1 cellular context compared by ENCODE assay signal in genomic region chr4:687048-687974, GRCh38.
TF ChIP-seq lines count a peak whose summit lies in the region.

No MANE protein-coding gene starts in this region.

TF ChIP-seq in HepG2, 621 proteins besides CTCF, POLR2A, EP300 and RAD21 (continued from another document and continues in another):
- TF ChIP-seq FOXA1 (IDR thresholded peaks at IDR 0.05), result no peak
- peak; percentile 63 for TF ChIP-seq FOXA1 (CRISPR knock-in tag; IDR thresholded peaks at IDR 0.05)
- TF ChIP-seq GABPB1 (CRISPR knock-in tag; IDR thresholded peaks at IDR 0.05), result peak; percentile 60
- TF ChIP-seq ZNF687 (CRISPR knock-in tag; IDR thresholded peaks at IDR 0.05), result peak; percentile 87
- 0 out of 2 replicates have a peak, but pooled peaks have one; percentile 30 for TF ChIP-seq MEIS1 (CRISPR knock-in tag; IDR thresholded peaks at IDR 0.05; ENCODE audit: borderline replicate concordance)
- TF ChIP-seq MIER3 (CRISPR knock-in tag; IDR thresholded peaks at IDR 0.05; ENCODE audit: borderline replicate concordance), result no peak
- TF ChIP-seq KDM3A (CRISPR knock-in tag; IDR thresholded peaks at IDR 0.05; ENCODE audit: low read depth), result peak; percentile 66; the same call in 1 of the 2 replicates
- peak; percentile 4; the same call in 1 of the 2 replicates for TF ChIP-seq CENPT (CRISPR knock-in tag; IDR thresholded peaks at IDR 0.05; ENCODE audit: low read depth)
- TF ChIP-seq ARID3A (IDR thresholded peaks at IDR 0.05; ENCODE audit: low read depth, low read length), result no peak
- 0 out of 2 replicates have a peak, but pooled peaks have one; percentile 54 for TF ChIP-seq ZNF337 (CRISPR knock-in tag; IDR thresholded peaks at IDR 0.05; ENCODE audit: borderline replicate concordance, low read depth)
- TF ChIP-seq ETV5 (CRISPR knock-in tag; IDR thresholded peaks at IDR 0.05; ENCODE audit: borderline replicate concordance), result peak; percentile 7; the same call in 1 of the 2 replicates
- TF ChIP-seq THAP11 (CRISPR knock-in tag; IDR thresholded peaks at IDR 0.05), result 0 out of 2 replicates have a peak, but pooled peaks have one; percentile 41
- TF ChIP-seq ZNF264 (CRISPR knock-in tag; IDR thresholded peaks at IDR 0.05), result 0 out of 2 replicates have a peak, but pooled peaks have one; percentile 17
- TF ChIP-seq, protein P1, sequence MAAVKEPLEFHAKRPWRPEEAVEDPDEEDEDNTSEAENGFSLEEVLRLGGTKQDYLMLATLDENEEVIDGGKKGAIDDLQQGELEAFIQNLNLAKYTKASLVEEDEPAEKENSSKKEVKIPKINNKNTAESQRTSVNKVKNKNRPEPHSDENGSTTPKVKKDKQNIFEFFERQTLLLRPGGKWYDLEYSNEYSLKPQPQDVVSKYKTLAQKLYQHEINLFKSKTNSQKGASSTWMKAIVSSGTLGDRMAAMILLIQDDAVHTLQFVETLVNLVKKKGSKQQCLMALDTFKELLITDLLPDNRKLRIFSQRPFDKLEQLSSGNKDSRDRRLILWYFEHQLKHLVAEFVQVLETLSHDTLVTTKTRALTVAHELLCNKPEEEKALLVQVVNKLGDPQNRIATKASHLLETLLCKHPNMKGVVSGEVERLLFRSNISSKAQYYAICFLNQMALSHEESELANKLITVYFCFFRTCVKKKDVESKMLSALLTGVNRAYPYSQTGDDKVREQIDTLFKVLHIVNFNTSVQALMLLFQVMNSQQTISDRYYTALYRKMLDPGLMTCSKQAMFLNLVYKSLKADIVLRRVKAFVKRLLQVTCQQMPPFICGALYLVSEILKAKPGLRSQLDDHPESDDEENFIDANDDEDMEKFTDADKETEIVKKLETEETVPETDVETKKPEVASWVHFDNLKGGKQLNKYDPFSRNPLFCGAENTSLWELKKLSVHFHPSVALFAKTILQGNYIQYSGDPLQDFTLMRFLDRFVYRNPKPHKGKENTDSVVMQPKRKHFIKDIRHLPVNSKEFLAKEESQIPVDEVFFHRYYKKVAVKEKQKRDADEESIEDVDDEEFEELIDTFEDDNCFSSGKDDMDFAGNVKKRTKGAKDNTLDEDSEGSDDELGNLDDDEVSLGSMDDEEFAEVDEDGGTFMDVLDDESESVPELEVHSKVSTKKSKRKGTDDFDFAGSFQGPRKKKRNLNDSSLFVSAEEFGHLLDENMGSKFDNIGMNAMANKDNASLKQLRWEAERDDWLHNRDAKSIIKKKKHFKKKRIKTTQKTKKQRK (IDR thresholded peaks at IDR 0.05; ENCODE audit: low read length), result no peak
- TF ChIP-seq MEIS2 (CRISPR knock-in tag; IDR thresholded peaks at IDR 0.05), result peak; percentile 18; the same call in 1 of the 2 replicates
- no peak for TF ChIP-seq ZNF468 (CRISPR knock-in tag; IDR thresholded peaks at IDR 0.05)
- 0 out of 2 replicates have a peak, but pooled peaks have one; percentile 57 for TF ChIP-seq ZSCAN29 (CRISPR knock-in tag; conservative IDR thresholded peaks at IDR 0.05)
- TF ChIP-seq ZNF746 (CRISPR knock-in tag; IDR thresholded peaks at IDR 0.05), result peak; percentile 25; the same call in 1 of the 2 replicates
- TF ChIP-seq, protein P2, sequence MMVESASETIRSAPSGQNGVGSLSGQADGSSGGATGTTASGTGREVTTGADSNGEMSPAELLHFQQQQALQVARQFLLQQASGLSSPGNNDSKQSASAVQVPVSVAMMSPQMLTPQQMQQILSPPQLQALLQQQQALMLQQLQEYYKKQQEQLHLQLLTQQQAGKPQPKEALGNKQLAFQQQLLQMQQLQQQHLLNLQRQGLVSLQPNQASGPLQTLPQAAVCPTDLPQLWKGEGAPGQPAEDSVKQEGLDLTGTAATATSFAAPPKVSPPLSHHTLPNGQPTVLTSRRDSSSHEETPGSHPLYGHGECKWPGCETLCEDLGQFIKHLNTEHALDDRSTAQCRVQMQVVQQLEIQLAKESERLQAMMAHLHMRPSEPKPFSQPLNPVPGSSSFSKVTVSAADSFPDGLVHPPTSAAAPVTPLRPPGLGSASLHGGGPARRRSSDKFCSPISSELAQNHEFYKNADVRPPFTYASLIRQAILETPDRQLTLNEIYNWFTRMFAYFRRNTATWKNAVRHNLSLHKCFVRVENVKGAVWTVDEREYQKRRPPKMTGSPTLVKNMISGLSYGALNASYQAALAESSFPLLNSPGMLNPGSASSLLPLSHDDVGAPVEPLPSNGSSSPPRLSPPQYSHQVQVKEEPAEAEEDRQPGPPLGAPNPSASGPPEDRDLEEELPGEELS (CRISPR knock-in tag; IDR thresholded peaks at IDR 0.05), result peak; percentile 49; the same call in 1 of the 2 replicates
- TF ChIP-seq ZNF770 (CRISPR knock-in tag; IDR thresholded peaks at IDR 0.05), result peak; percentile 96
- peak; percentile 74 for TF ChIP-seq ZNF274 (CRISPR knock-in tag; IDR thresholded peaks at IDR 0.05)
- TF ChIP-seq ZNF235 (CRISPR knock-in tag; IDR thresholded peaks at IDR 0.05; ENCODE audit: borderline replicate concordance), result peak; percentile 62; the same call in 1 of the 2 replicates
- 0 out of 2 replicates have a peak, but pooled peaks have one; percentile 60 for TF ChIP-seq CCDC6 (CRISPR knock-in tag; IDR thresholded peaks at IDR 0.05)
- peak; percentile 66 for TF ChIP-seq ZNF777 (CRISPR knock-in tag; IDR thresholded peaks at IDR 0.05)
- peak; percentile 76 for TF ChIP-seq ZMAT3 (CRISPR knock-in tag; conservative IDR thresholded peaks at IDR 0.05)
- peak; percentile 65; the same call in 1 of the 2 replicates for TF ChIP-seq ZNF563 (CRISPR knock-in tag; IDR thresholded peaks at IDR 0.05)
- TF ChIP-seq HNF4A (CRISPR knock-in tag; IDR thresholded peaks at IDR 0.05), result peak; percentile 39
- peak; percentile 64; the same call in 1 of the 2 replicates for TF ChIP-seq ZNF788 (CRISPR knock-in tag; IDR thresholded peaks at IDR 0.05; ENCODE audit: borderline replicate concordance)
- TF ChIP-seq PRDM4 (CRISPR knock-in tag; IDR thresholded peaks at IDR 0.05; ENCODE audit: borderline replicate concordance), result no peak
- TF ChIP-seq IRX3 (CRISPR knock-in tag; IDR thresholded peaks at IDR 0.05; ENCODE audit: borderline replicate concordance, low read depth), result no peak
- TF ChIP-seq ZNF232 (CRISPR knock-in tag; IDR thresholded peaks at IDR 0.05; ENCODE audit: borderline replicate concordance), result 0 out of 2 replicates have a peak, but pooled peaks have one; percentile 74
- TF ChIP-seq RORA (CRISPR knock-in tag; IDR thresholded peaks at IDR 0.05), result no peak
- TF ChIP-seq KDM4B (CRISPR knock-in tag; IDR thresholded peaks at IDR 0.05), result no peak; the same call in 1 of the 2 replicates
- TF ChIP-seq ETV6 (CRISPR knock-in tag; conservative IDR thresholded peaks at IDR 0.05), result no peak; the same call in 1 of the 2 replicates
- peak; percentile 27; the same call in 1 of the 2 replicates for TF ChIP-seq IRF2 (CRISPR knock-in tag; IDR thresholded peaks at IDR 0.05)
- TF ChIP-seq FOSL2 (CRISPR knock-in tag; IDR thresholded peaks at IDR 0.05), result peak; percentile 93
- TF ChIP-seq ZNF747 (CRISPR knock-in tag; IDR thresholded peaks at IDR 0.05; ENCODE audit: borderline replicate concordance), result peak; percentile 52; the same call in 1 of the 2 replicates
- no peak for TF ChIP-seq FOXP1 (IDR thresholded peaks at IDR 0.05)
- no peak for TF ChIP-seq FOXP1 (CRISPR knock-in tag; IDR thresholded peaks at IDR 0.05)
- peak; percentile 79; the same call in 1 of the 2 replicates for TF ChIP-seq CAMTA2 (CRISPR knock-in tag; IDR thresholded peaks at IDR 0.05; ENCODE audit: borderline replicate concordance)
- 0 out of 2 replicates have a peak, but pooled peaks have one; percentile 25 for TF ChIP-seq ZNF44 (CRISPR knock-in tag; IDR thresholded peaks at IDR 0.05)
- no peak for TF ChIP-seq TCF12 (IDR thresholded peaks at IDR 0.05)
- peak; percentile 70; the same call in 1 of the 2 replicates for TF ChIP-seq TCF12 (CRISPR knock-in tag; IDR thresholded peaks at IDR 0.05)
- 0 out of 2 replicates have a peak, but pooled peaks have one; percentile 18 for TF ChIP-seq ZNF225 (CRISPR knock-in tag; IDR thresholded peaks at IDR 0.05)
- TF ChIP-seq GATA4 (IDR thresholded peaks at IDR 0.05; ENCODE audit: borderline replicate concordance, low read depth), result 0 out of 2 replicates have a peak, but pooled peaks have one; percentile 41
- TF ChIP-seq, protein P3, sequence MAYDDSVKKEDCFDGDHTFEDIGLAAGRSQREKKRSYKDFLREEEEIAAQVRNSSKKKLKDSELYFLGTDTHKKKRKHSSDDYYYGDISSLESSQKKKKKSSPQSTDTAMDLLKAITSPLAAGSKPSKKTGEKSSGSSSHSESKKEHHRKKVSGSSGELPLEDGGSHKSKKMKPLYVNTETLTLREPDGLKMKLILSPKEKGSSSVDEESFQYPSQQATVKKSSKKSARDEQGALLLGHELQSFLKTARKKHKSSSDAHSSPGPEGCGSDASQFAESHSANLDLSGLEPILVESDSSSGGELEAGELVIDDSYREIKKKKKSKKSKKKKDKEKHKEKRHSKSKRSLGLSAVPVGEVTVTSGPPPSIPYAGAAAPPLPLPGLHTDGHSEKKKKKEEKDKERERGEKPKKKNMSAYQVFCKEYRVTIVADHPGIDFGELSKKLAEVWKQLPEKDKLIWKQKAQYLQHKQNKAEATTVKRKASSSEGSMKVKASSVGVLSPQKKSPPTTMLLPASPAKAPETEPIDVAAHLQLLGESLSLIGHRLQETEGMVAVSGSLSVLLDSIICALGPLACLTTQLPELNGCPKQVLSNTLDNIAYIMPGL (CRISPR knock-in tag; IDR thresholded peaks at IDR 0.05; ENCODE audit: borderline replicate concordance in 1 of 2, low read depth in 1 of 2), result peak in 1 of 2 experiments; percentile 50; a peak in 1 of 4 replicates
- peak; percentile 58; the same call in 1 of the 2 replicates for TF ChIP-seq FOXJ3 (CRISPR knock-in tag; IDR thresholded peaks at IDR 0.05; ENCODE audit: borderline replicate concordance)
- 0 out of 2 replicates have a peak, but pooled peaks have one; percentile 61 for TF ChIP-seq ZNF317 (CRISPR knock-in tag; IDR thresholded peaks at IDR 0.05)
